ENCODE assay signal across 9 cellular contexts in the genomic region with DNA sequence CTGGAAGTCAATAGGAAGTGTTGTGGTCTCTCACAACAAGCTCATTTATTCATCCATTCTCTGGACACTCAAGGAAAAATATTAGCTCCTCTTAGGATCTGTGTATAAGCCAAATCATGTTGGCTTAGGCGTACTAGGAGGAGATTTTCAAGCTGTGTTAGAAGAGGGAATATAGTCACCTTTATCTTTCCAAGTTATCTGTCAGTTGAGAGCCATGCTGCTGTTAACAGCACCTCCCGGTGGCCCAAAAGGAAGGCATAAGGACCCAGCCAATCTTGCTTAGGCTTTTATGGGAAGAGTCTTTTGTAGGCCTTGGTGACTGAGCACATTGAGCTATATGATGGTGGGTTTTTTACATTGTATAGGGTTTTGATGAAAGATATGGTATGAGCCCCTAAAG.
A peak's percentile ranks its signal among the peaks of the same experiment; 100 is the strongest.
DNase-seq lines count a peak whose midpoint lies in the region; ATAC-seq and TF ChIP-seq lines count a peak whose summit lies in the region.
"Had no signal": no experiment of that assay in that cellular context is flagged by ENCODE, and none has a peak within 500 bp of the region (broad histone marks: within the 10 kb centered on the region; RNA-seq: fewer than 3 reads in every experiment).

No MANE protein-coding gene starts in this region.

- H3K27me3 ChIP-seq in GM23248 (replicated peaks; ENCODE audit: insufficient read depth) (peaks cover 3% of the 10 kb centered on the region), hepatocyte (no peaks in the 10 kb centered on the region)

- in situ Hi-C loops in ACHN (cut with HindIII; ENCODE audit: low pct_ligation_motif_present, low pct_unique_long_range_greater_than_20kb, low sequenced_read_pairs) (no loop called here), GM23248 (cut with MboI) (no loop called here)

- DNase-seq in ACHN (peak; percentile 61), GM23248 (peak; percentile 53), SKM-1 (lab: John Stamatoyannopoulos, UW; ENCODE audit: unreplicated experiment) (peak; percentile 23), hepatocyte (ENCODE audit: low spot score) (no peak), DMS114 treated with DMSO at 0.1 percent for 48 hours (lab: John Stamatoyannopoulos, UW; ENCODE audit: unreplicated experiment) (no peak), ecto neural progenitor cell (ENCODE audit: low spot score) (no peak), NOMO-1 treated with DMSO at 0.1 percent for 48 hours (lab: John Stamatoyannopoulos, UW; ENCODE audit: unreplicated experiment) (no peak)

- H3K36me3 ChIP-seq in GM23248 (ENCODE audit: low read depth) (no peaks in the 10 kb centered on the region), hepatocyte (replicated peaks; ENCODE audit: insufficient read depth, low read depth) (no peaks in the 10 kb centered on the region)

- no peak overlapping the region for H3K27ac ChIP-seq in GM23248
- no peak overlapping the region for H3K27ac ChIP-seq in hepatocyte

- peak; percentile 26 for TF ChIP-seq CTCF in hepatocyte (IDR thresholded peaks at IDR 0.05; ENCODE audit: poor library complexity)

- H3K79me2 ChIP-seq in GM23248 (ENCODE audit: insufficient read depth) = no peaks in the 10 kb centered on the region
- no peaks in the 10 kb centered on the region for H3K79me2 ChIP-seq in hepatocyte

- H4K20me1 ChIP-seq in GM23248 (ENCODE audit: insufficient read depth) (no peaks in the 10 kb centered on the region), hepatocyte (ENCODE audit: insufficient read depth, poor library complexity, severe bottlenecking) (no peaks in the 10 kb centered on the region)

- H3F3A ChIP-seq in GM23248 (ENCODE audit: insufficient read depth) = peaks cover 16% of the 10 kb centered on the region; the same call in 1 of the 2 replicates

- no peaks in the 10 kb centered on the region for H3K9me2 ChIP-seq in GM23248 (ENCODE audit: insufficient read depth)
- no peaks in the 10 kb centered on the region for H3K9me2 ChIP-seq in hepatocyte (replicated peaks; ENCODE audit: insufficient read depth)

- H3K4me1 ChIP-seq in GM23248 (ENCODE audit: insufficient read depth) (peaks cover 13% of the 10 kb centered on the region), hepatocyte (ENCODE audit: insufficient read depth) (no peaks in the 10 kb centered on the region)

- ATAC-seq in GM21367 (IDR thresholded peaks at IDR 0.05; ENCODE audit: unreplicated experiment) = no peak

- 93 to 95% methylated on average over 2 of the region's 2 CpGs for WGBS in GM23248 (ENCODE audit: low coverage in 1 of 2, low lambda C conversion rate in 2 of 2, missing lambda C conversion rate in 2 of 2), 2 experiments
- 76% methylated on average over 2 of the region's 2 CpGs for WGBS in hepatocyte (ENCODE audit: low lambda C conversion rate, missing lambda C conversion rate)

- H3K9ac ChIP-seq in GM23248 = no peak overlapping the region

- no peak overlapping the region for H3K4me2 ChIP-seq in GM23248 (ENCODE audit: unreplicated experiment)
- H3K4me2 ChIP-seq in hepatocyte = no peak overlapping the region

- H3K9me3 ChIP-seq in GM23248 (ENCODE audit: low read depth) (no peaks in the 10 kb centered on the region), hepatocyte (ENCODE audit: low read depth) (no peaks in the 10 kb centered on the region)
- H3K9me3 ChIP-seq: Caco-2 had no signal

- H3K4me3 ChIP-seq in GM23248 (no peak overlapping the region), hepatocyte (no peak overlapping the region)

- no peak overlapping the region for H2AFZ ChIP-seq in GM23248
- H2AFZ ChIP-seq in hepatocyte = no peak overlapping the region

Comparison
In these comparisons a context has a peak if more than half of its experiments do, and no peak if none do; other contexts are left out.
1. DNase-seq: peak in ACHN (single experiment), GM23248 (single experiment) and SKM-1 (single experiment); none in hepatocyte (single experiment), DMS114 treated with DMSO at 0.1 percent for 48 hours (single experiment), ecto neural progenitor cell (single experiment) and NOMO-1 treated with DMSO at 0.1 percent for 48 hours (single experiment).